ENCODE assay signal across 1 cellular context in genomic region chr5:74640450-74641013, GRCh38.
TF ChIP-seq lines count a peak whose summit lies in the region.

A gene with protein sequence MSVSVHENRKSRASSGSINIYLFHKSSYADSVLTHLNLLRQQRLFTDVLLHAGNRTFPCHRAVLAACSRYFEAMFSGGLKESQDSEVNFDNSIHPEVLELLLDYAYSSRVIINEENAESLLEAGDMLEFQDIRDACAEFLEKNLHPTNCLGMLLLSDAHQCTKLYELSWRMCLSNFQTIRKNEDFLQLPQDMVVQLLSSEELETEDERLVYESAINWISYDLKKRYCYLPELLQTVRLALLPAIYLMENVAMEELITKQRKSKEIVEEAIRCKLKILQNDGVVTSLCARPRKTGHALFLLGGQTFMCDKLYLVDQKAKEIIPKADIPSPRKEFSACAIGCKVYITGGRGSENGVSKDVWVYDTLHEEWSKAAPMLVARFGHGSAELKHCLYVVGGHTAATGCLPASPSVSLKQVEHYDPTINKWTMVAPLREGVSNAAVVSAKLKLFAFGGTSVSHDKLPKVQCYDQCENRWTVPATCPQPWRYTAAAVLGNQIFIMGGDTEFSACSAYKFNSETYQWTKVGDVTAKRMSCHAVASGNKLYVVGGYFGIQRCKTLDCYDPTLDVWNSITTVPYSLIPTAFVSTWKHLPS (minus strand): TSS chr5:74640728. CDS start chr5:74636485, 4,243 bp downstream.

TF ChIP-seq in HepG2, 621 proteins besides CTCF, POLR2A, EP300 and RAD21 (continued from another document and continues in another):
- TF ChIP-seq, protein P1, sequence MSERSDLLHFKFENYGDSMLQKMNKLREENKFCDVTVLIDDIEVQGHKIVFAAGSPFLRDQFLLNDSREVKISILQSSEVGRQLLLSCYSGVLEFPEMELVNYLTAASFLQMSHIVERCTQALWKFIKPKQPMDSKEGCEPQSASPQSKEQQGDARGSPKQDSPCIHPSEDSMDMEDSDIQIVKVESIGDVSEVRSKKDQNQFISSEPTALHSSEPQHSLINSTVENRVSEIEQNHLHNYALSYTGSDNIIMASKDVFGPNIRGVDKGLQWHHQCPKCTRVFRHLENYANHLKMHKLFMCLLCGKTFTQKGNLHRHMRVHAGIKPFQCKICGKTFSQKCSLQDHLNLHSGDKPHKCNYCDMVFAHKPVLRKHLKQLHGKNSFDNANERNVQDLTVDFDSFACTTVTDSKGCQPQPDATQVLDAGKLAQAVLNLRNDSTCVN (CRISPR knock-in tag; IDR thresholded peaks at IDR 0.05; ENCODE audit: borderline replicate concordance), result peak; percentile 81; the same call in 1 of the 2 replicates
- no peak for TF ChIP-seq ELF4 (CRISPR knock-in tag; IDR thresholded peaks at IDR 0.05; ENCODE audit: borderline replicate concordance)
- peak; percentile 87; the same call in 1 of the 2 replicates for TF ChIP-seq SAFB2 (CRISPR knock-in tag; IDR thresholded peaks at IDR 0.05; ENCODE audit: borderline replicate concordance, low read depth)
- peak; percentile 62 for TF ChIP-seq PHF8 (CRISPR knock-in tag; IDR thresholded peaks at IDR 0.05)
- TF ChIP-seq HOXA9 (CRISPR knock-in tag; IDR thresholded peaks at IDR 0.05; ENCODE audit: borderline replicate concordance), result peak; percentile 72; the same call in 1 of the 2 replicates
- peak; percentile 90; the same call in 1 of the 2 replicates for TF ChIP-seq ETV6 (CRISPR knock-in tag; conservative IDR thresholded peaks at IDR 0.05)
- TF ChIP-seq ZBTB8A (CRISPR knock-in tag; IDR thresholded peaks at IDR 0.05; ENCODE audit: borderline replicate concordance, low read depth), result 0 out of 2 replicates have a peak, but pooled peaks have one; percentile 4
- peak in 1 of 2 experiments; percentile 84; a peak in 2 of 4 replicates for TF ChIP-seq REST (IDR thresholded peaks at IDR 0.05; ENCODE audit: borderline replicate concordance in 1 of 2, low read depth in 1 of 2, low read length in 2 of 2)
- TF ChIP-seq ZNF256 (CRISPR knock-in tag; conservative IDR thresholded peaks at IDR 0.05), result no peak
- TF ChIP-seq PTBP1 (IDR thresholded peaks at IDR 0.05; ENCODE audit: low read depth, low read length, poor library complexity, severe bottlenecking), result no peak
- TF ChIP-seq ZFP41 (CRISPR knock-in tag; IDR thresholded peaks at IDR 0.05; ENCODE audit: borderline replicate concordance), result peak; percentile 69; the same call in 1 of the 2 replicates
- TF ChIP-seq IKZF4 (CRISPR knock-in tag; IDR thresholded peaks at IDR 0.05; ENCODE audit: borderline replicate concordance, low read depth, not compliant biosample characterization), result no peak
- no peak for TF ChIP-seq ZBTB42 (CRISPR knock-in tag; IDR thresholded peaks at IDR 0.05)
- peak; percentile 71; the same call in 1 of the 2 replicates for TF ChIP-seq ZHX1 (CRISPR knock-in tag; IDR thresholded peaks at IDR 0.05; ENCODE audit: low read depth)
- no peak for TF ChIP-seq ONECUT2 (CRISPR knock-in tag; IDR thresholded peaks at IDR 0.05)
- TF ChIP-seq U2AF1 (optimal IDR thresholded peaks at IDR 0.05; ENCODE audit: low read depth, low read length), result no peak
- peak; percentile 25; the same call in 1 of the 2 replicates for TF ChIP-seq ZNF777 (CRISPR knock-in tag; IDR thresholded peaks at IDR 0.05)
- no peak for TF ChIP-seq SP1 (IDR thresholded peaks at IDR 0.05)
- TF ChIP-seq SP1 (CRISPR knock-in tag; IDR thresholded peaks at IDR 0.05), result peak; percentile 77
- TF ChIP-seq ZNF441 (CRISPR knock-in tag; IDR thresholded peaks at IDR 0.05; ENCODE audit: borderline replicate concordance), result peak; percentile 74; the same call in 1 of the 2 replicates
- TF ChIP-seq PAWR (CRISPR knock-in tag; IDR thresholded peaks at IDR 0.05; ENCODE audit: borderline replicate concordance), result no peak; the same call in 1 of the 2 replicates
- TF ChIP-seq AHR (CRISPR knock-in tag; IDR thresholded peaks at IDR 0.05), result no peak; the same call in 1 of the 2 replicates
- TF ChIP-seq GRHL1 (CRISPR knock-in tag; conservative IDR thresholded peaks at IDR 0.05), result no peak; the same call in 1 of the 2 replicates
- TF ChIP-seq SOX6 (IDR thresholded peaks at IDR 0.05), result no peak
- TF ChIP-seq SOX6 (CRISPR knock-in tag; IDR thresholded peaks at IDR 0.05), result peak; percentile 81
- TF ChIP-seq ZNF619 (CRISPR knock-in tag; IDR thresholded peaks at IDR 0.05), result 0 out of 2 replicates have a peak, but pooled peaks have one; percentile 48
- no peak for TF ChIP-seq USF2 (IDR thresholded peaks at IDR 0.05; ENCODE audit: low read depth, low read length)
- no peak for TF ChIP-seq USF2 (CRISPR knock-in tag; IDR thresholded peaks at IDR 0.05; ENCODE audit: borderline replicate concordance)
- TF ChIP-seq RFX5 (IDR thresholded peaks at IDR 0.05; ENCODE audit: low read depth, low read length), result no peak; the same call in 1 of the 2 replicates
- no peak for TF ChIP-seq ZBTB37 (CRISPR knock-in tag; IDR thresholded peaks at IDR 0.05)
- TF ChIP-seq NR2F2 (IDR thresholded peaks at IDR 0.05; ENCODE audit: borderline replicate concordance, low read depth), result peak; percentile 52; the same call in 1 of the 2 replicates
- no peak for TF ChIP-seq ZKSCAN1 (IDR thresholded peaks at IDR 0.05; ENCODE audit: low read length)
